In genomic region chr20:38412877-38413577, GRCh38 we compare ENCODE assay signal across 30 cellular contexts. TPM values are rescaled to one million over a fixed set of nuclear protein-coding genes. Genes with fewer than 3 reads are reported as not detected.
DNase-seq lines count a peak whose midpoint lies in the region; ATAC-seq and TF ChIP-seq lines count a peak whose summit lies in the region.
"Had no signal": no experiment of that assay in that cellular context is flagged by ENCODE, and none has a peak within 500 bp of the region (broad histone marks: within the 10 kb centered on the region; RNA-seq: fewer than 3 reads in every experiment).

No MANE protein-coding gene starts in this region.

- WGBS in endodermal cell (ENCODE audit: insufficient coverage in 1 of 2, insufficient read length in 1 of 2), 2 experiments: 93 to 94% methylated on average over 5 to 8 of the region's 9 CpGs

- H3K9me3 Mint-ChIP-seq in activated T-cell treated with anti-CD3 and anti-CD28 coated beads, Interleukin-2, amount 50 U/mL, for 24 hours: no peaks in the 10 kb centered on the region
- H3K9me3 Mint-ChIP-seq in endodermal cell: peaks cover 8% of the 10 kb centered on the region
- H3K9me3 Mint-ChIP-seq in natural killer cell treated with Interleukin-12 subunit alpha and Interleukin-12 subunit beta and Interleukin-15 and Interleukin-18, amount 100 ng/mL, for 72 hours: no peaks in the 10 kb centered on the region
- H3K9me3 Mint-ChIP-seq: activated CD8-positive, alpha-beta T cell treated with anti-CD3 and anti-CD28 coated beads for 36 hours; central memory CD8-positive, alpha-beta T cell; stimulated activated effector memory CD8-positive, alpha-beta T cell treated with anti-CD3 and anti-CD28 coated beads, Interleukin-12 subunit alpha, Interleukin-12 subunit beta, amount 100 ng/mL, for 72 hours had no signal

- H3K36me3 ChIP-seq in endodermal cell (ENCODE audit: control insufficient read depth, insufficient read depth, low read length): peaks cover 51% of the 10 kb centered on the region
- H3K36me3 ChIP-seq: ovary had no signal

- H3K9ac ChIP-seq in endodermal cell (ENCODE audit: extremely low read depth, low read length, poor library complexity, severe bottlenecking): no peak overlapping the region

- no peaks in the 10 kb centered on the region for H3K27me3 Mint-ChIP-seq in activated T-cell treated with anti-CD3 and anti-CD28 coated beads, Interleukin-2, amount 50 U/mL, for 24 hours
- no peaks in the 10 kb centered on the region for H3K27me3 Mint-ChIP-seq in endodermal cell (ENCODE audit: insufficient read depth)
- no peaks in the 10 kb centered on the region for H3K27me3 Mint-ChIP-seq in natural killer cell treated with Interleukin-12 subunit alpha and Interleukin-12 subunit beta and Interleukin-15 and Interleukin-18, amount 100 ng/mL, for 72 hours
- H3K27me3 Mint-ChIP-seq: activated CD8-positive, alpha-beta T cell treated with anti-CD3 and anti-CD28 coated beads for 36 hours; CD4-positive, alpha-beta memory T cell; central memory CD8-positive, alpha-beta T cell had no signal

- H3K9me3 ChIP-seq in endodermal cell (ENCODE audit: control insufficient read depth, low read length): no peaks in the 10 kb centered on the region
- H3K9me3 ChIP-seq: HAP-1, ovary had no signal

- no peaks in the 10 kb centered on the region for H3K4me1 Mint-ChIP-seq in activated T-cell treated with anti-CD3 and anti-CD28 coated beads, Interleukin-2, amount 50 U/mL, for 24 hours (ENCODE audit: low read depth)
- H3K4me1 Mint-ChIP-seq in endodermal cell: peaks cover 2% of the 10 kb centered on the region
- no peaks in the 10 kb centered on the region for H3K4me1 Mint-ChIP-seq in natural killer cell treated with Interleukin-12 subunit alpha and Interleukin-12 subunit beta and Interleukin-15 and Interleukin-18, amount 100 ng/mL, for 72 hours (ENCODE audit: low read depth in 2 of 2)
- H3K4me1 Mint-ChIP-seq: CD4-positive, alpha-beta memory T cell; central memory CD8-positive, alpha-beta T cell; nephron progenitor cell; stimulated activated effector memory CD8-positive, alpha-beta T cell treated with anti-CD3 and anti-CD28 coated beads, Interleukin-12 subunit alpha, Interleukin-12 subunit beta, amount 100 ng/mL, for 72 hours had no signal

- peaks cover 94% of the 10 kb centered on the region for H3K36me3 Mint-ChIP-seq in activated T-cell treated with anti-CD3 and anti-CD28 coated beads, Interleukin-2, amount 50 U/mL, for 24 hours (ENCODE audit: low read depth)
- peaks cover 49% of the 10 kb centered on the region for H3K36me3 Mint-ChIP-seq in endodermal cell (ENCODE audit: low read depth)
- H3K36me3 Mint-ChIP-seq in natural killer cell treated with Interleukin-12 subunit alpha and Interleukin-12 subunit beta and Interleukin-15 and Interleukin-18, amount 100 ng/mL, for 72 hours: peaks cover 30% of the 10 kb centered on the region

- H3K4me3 Mint-ChIP-seq in activated T-cell treated with anti-CD3 and anti-CD28 coated beads, Interleukin-2, amount 50 U/mL, for 24 hours: no peak overlapping the region
- H3K4me3 Mint-ChIP-seq in endodermal cell: no peak overlapping the region
- no peak overlapping the region for H3K4me3 Mint-ChIP-seq in natural killer cell treated with Interleukin-12 subunit alpha and Interleukin-12 subunit beta and Interleukin-15 and Interleukin-18, amount 100 ng/mL, for 72 hours
- H3K4me3 Mint-ChIP-seq: activated CD8-positive, alpha-beta T cell treated with anti-CD3 and anti-CD28 coated beads for 36 hours; central memory CD8-positive, alpha-beta T cell; nephron progenitor cell; stimulated activated effector memory CD8-positive, alpha-beta T cell treated with anti-CD3 and anti-CD28 coated beads, Interleukin-12 subunit alpha, Interleukin-12 subunit beta, amount 100 ng/mL, for 72 hours had no signal

- peak overlapping the region; percentile 29 for H3K27ac Mint-ChIP-seq in activated T-cell treated with anti-CD3 and anti-CD28 coated beads, Interleukin-2, amount 50 U/mL, for 24 hours
- no peak overlapping the region for H3K27ac Mint-ChIP-seq in endodermal cell
- H3K27ac Mint-ChIP-seq in natural killer cell treated with Interleukin-12 subunit alpha and Interleukin-12 subunit beta and Interleukin-15 and Interleukin-18, amount 100 ng/mL, for 72 hours: no peak overlapping the region
- H3K27ac Mint-ChIP-seq: activated CD8-positive, alpha-beta T cell treated with anti-CD3 and anti-CD28 coated beads for 36 hours; nephron progenitor cell; stimulated activated effector memory CD8-positive, alpha-beta T cell treated with anti-CD3 and anti-CD28 coated beads, Interleukin-12 subunit alpha, Interleukin-12 subunit beta, amount 100 ng/mL, for 72 hours had no signal

- no peak overlapping the region for H3K27ac ChIP-seq in endodermal cell (ENCODE audit: low read depth, low read length)
- H3K27ac ChIP-seq: ovary had no signal

- H3K4me1 ChIP-seq in endodermal cell (ENCODE audit: control insufficient read depth, insufficient read depth, low read length): no peaks in the 10 kb centered on the region

- no peak overlapping the region for H3K4me3 ChIP-seq in endodermal cell (ENCODE audit: low read length)
- H3K4me3 ChIP-seq: HAP-1, lung, ovary had no signal

- ATAC-seq in natural killer cell treated with Interleukin-12 subunit alpha and Interleukin-12 subunit beta and Interleukin-15 and Interleukin-18, amount 100 ng/mL, for 72 hours: no peak
- ATAC-seq in GM18868 (IDR thresholded peaks at IDR 0.05; ENCODE audit: unreplicated experiment) (no peak), GM18520 (IDR thresholded peaks at IDR 0.05; ENCODE audit: unreplicated experiment) (no peak)
- ATAC-seq: activated CD8-positive, alpha-beta T cell treated with anti-CD3 and anti-CD28 coated beads for 36 hours; Panc1; right cardiac atrium; stimulated activated effector memory CD8-positive, alpha-beta T cell treated with anti-CD3 and anti-CD28 coated beads, Interleukin-12 subunit alpha, Interleukin-12 subunit beta, amount 100 ng/mL, for 72 hours had no signal

- no peak for TF ChIP-seq CTCF in endodermal cell (conservative IDR thresholded peaks at IDR 0.05)

- H3K27me3 ChIP-seq in endodermal cell (ENCODE audit: control insufficient read depth, insufficient read depth, low read length, poor library complexity, severe bottlenecking): no peaks in the 10 kb centered on the region
- H3K27me3 ChIP-seq: ovary had no signal

- no peak for DNase-seq in activated T-cell treated with anti-CD3 and anti-CD28 coated beads, Interleukin-2, amount 50 U/mL, for 24 hours
- no peak for DNase-seq in activated T-cell treated with anti-CD3 and anti-CD28 coated beads, Interleukin-2, amount 50 U/mL, for 48 hours
- peak; percentile 32 for DNase-seq in endodermal cell
- peak; percentile 85 for DNase-seq in pons (ENCODE audit: low spot score)
- DNase-seq in kidney glomerular epithelial cell (lab: John Stamatoyannopoulos, UW): no peak
- no peak for DNase-seq in natural killer cell treated with Interleukin-12 subunit alpha and Interleukin-12 subunit beta and Interleukin-15 and Interleukin-18, amount 100 ng/mL, for 72 hours (ENCODE audit: low spot score)
- DNase-seq: 8988T; activated CD4-positive, CD25-positive, alpha-beta regulatory T cell treated with anti-CD3 and anti-CD28 coated beads, Interleukin-2, amount 50 U/mL, for 72 hours; activated CD8-positive, alpha-beta T cell treated with anti-CD3 and anti-CD28 coated beads for 36 hours; activated gamma-delta T cell treated with Interleukin-2 at 50 U/mL for 16 hours; activated T-cell treated with anti-CD3 and anti-CD28 coated beads for 4 hours; AML-193; CD4-positive, alpha-beta memory T cell; KBM-7; kidney; NCI-H1105; NCI-H1930; NCI-H526 treated with DMSO at 0.1 percent for 48 hours; nephron progenitor cell; ovary; right cardiac atrium; stimulated activated CD4-positive, alpha-beta T cell treated with anti-CD3 and anti-CD28 coated beads, Interleukin-2, amount 100 ng/mL, for 48 hours; T-helper 1 cell had no signal

RNA-seq across cellular contexts. Expression of gene SNHG17, which starts 22.1 kb away (rescaled TPM):
- total RNA-seq in endodermal cell: 10 to 100 TPM; 36.7 to 45.9 TPM
- polyA plus RNA-seq in endodermal cell (2013, experiment 1 of 2): 76.2 TPM
- 60.8 TPM for polyA plus RNA-seq in endodermal cell (2013, experiment 2 of 2)
- 100 to 1,000 TPM in 1 of 2 donors, 10 to 100 TPM in 1; 71.4 to 182 TPM for total RNA-seq in natural killer cell treated with Interleukin-12 subunit alpha and Interleukin-12 subunit beta and Interleukin-15 and Interleukin-18, amount 100 ng/mL, for 72 hours

RNA-seq across cellular contexts. Expression of gene RALGAPB, which starts 59.6 kb away (rescaled TPM):
- 10 to 100 TPM; 38.3 to 45.5 TPM for total RNA-seq in endodermal cell
- 24.1 TPM for polyA plus RNA-seq in endodermal cell (2013, experiment 1 of 2)
- polyA plus RNA-seq in endodermal cell (2013, experiment 2 of 2): 25.3 TPM
- total RNA-seq in natural killer cell treated with Interleukin-12 subunit alpha and Interleukin-12 subunit beta and Interleukin-15 and Interleukin-18, amount 100 ng/mL, for 72 hours: 10 to 100 TPM; 37.7 to 41.4 TPM

Comparison
In these comparisons a context has a peak if more than half of its experiments do, and no peak if none do; other contexts are left out.
1. DNase-seq: peak in endodermal cell (single experiment) and pons (single experiment); none in activated T-cell treated with anti-CD3 and anti-CD28 coated beads, Interleukin-2, amount 50 U/mL, for 24 hours (single experiment), activated T-cell treated with anti-CD3 and anti-CD28 coated beads, Interleukin-2, amount 50 U/mL, for 48 hours (0 of 2), kidney glomerular epithelial cell (single experiment) and natural killer cell treated with Interleukin-12 subunit alpha and Interleukin-12 subunit beta and Interleukin-15 and Interleukin-18, amount 100 ng/mL, for 72 hours (single experiment).